In genomic region chr12:9214536-9214935, GRCh38 we compare ENCODE assay signal across 18 cellular contexts.
DNase-seq lines count a peak whose midpoint lies in the region; ATAC-seq and TF ChIP-seq lines count a peak whose summit lies in the region.
"Had no signal": no experiment of that assay in that cellular context is flagged by ENCODE, and none has a peak within 500 bp of the region (broad histone marks: within the 10 kb centered on the region; RNA-seq: fewer than 3 reads in every experiment).

No MANE protein-coding gene starts in this region.

- H3K9me3 ChIP-seq in RWPE2 (ENCODE audit: severe bottlenecking): no peaks in the 10 kb centered on the region
- no peaks in the 10 kb centered on the region for H3K9me3 ChIP-seq in effector memory CD4-positive, alpha-beta T cell (ENCODE audit: control insufficient read depth, low read length)

- H3K36me3 ChIP-seq in RWPE2 (ENCODE audit: low read depth): no peaks in the 10 kb centered on the region
- H3K36me3 ChIP-seq in effector memory CD4-positive, alpha-beta T cell (ENCODE audit: control insufficient read depth, insufficient read depth, low read length): no peaks in the 10 kb centered on the region

- H3K27me3 ChIP-seq in RWPE2 (ENCODE audit: insufficient read depth, poor library complexity, severe bottlenecking): no peaks in the 10 kb centered on the region
- H3K27me3 ChIP-seq in effector memory CD4-positive, alpha-beta T cell (replicated peaks; ENCODE audit: control insufficient read depth, insufficient read depth, low read length, poor library complexity, severe bottlenecking): no peaks in the 10 kb centered on the region

- no peaks in the 10 kb centered on the region for H3K4me1 ChIP-seq in RWPE2 (ENCODE audit: insufficient read depth, poor library complexity, severe bottlenecking)
- H3K4me1 ChIP-seq in effector memory CD4-positive, alpha-beta T cell (ENCODE audit: control insufficient read depth, insufficient read depth, low read length, poor library complexity, severe bottlenecking): no peaks in the 10 kb centered on the region

- H3K27ac ChIP-seq in RWPE2 (ENCODE audit: poor library complexity, severe bottlenecking): no peak overlapping the region
- H3K27ac ChIP-seq in effector memory CD4-positive, alpha-beta T cell (ENCODE audit: insufficient read depth, low read length, poor library complexity, severe bottlenecking): no peak overlapping the region

- no peak for TF ChIP-seq CTCF in RWPE2 (IDR thresholded peaks at IDR 0.05; ENCODE audit: poor library complexity, severe bottlenecking)
- TF ChIP-seq CTCF in epithelial cell of esophagus (IDR thresholded peaks at IDR 0.05; ENCODE audit: insufficient read depth, low read depth, low read length, missing control alignments): no peak

- DNase-seq in HPDE6-E6E7 (ENCODE audit: extremely low spot score): peak; percentile 4
- peak; percentile 14 for DNase-seq in HuH-7.5 (ENCODE audit: low spot score)
- no peak for DNase-seq in RWPE2 (ENCODE audit: low spot score)
- peak; percentile 69 for DNase-seq in epithelial cell of esophagus (ENCODE audit: low read depth)
- DNase-seq in effector memory CD4-positive, alpha-beta T cell: no peak
- no peak for DNase-seq in NCI-H1105 (lab: John Stamatoyannopoulos, UW)
- DNase-seq in NCI-H226: no peak
- DNase-seq: C1 segment of cervical spinal cord; Calu3; CD4-positive, alpha-beta memory T cell; COR-L47; DMS53; DMS79 treated with DMSO at 0.1 percent for 48 hours; GF-D8; H9 had no signal

- no peak overlapping the region for H3K4me3 ChIP-seq in RWPE2 (ENCODE audit: severe bottlenecking)
- H3K4me3 ChIP-seq in epithelial cell of esophagus (ENCODE audit: low read length): no peak overlapping the region
- no peak overlapping the region for H3K4me3 ChIP-seq in effector memory CD4-positive, alpha-beta T cell (ENCODE audit: insufficient read depth, low read depth, low read length, poor library complexity, severe bottlenecking)
- H3K4me3 ChIP-seq: GM23338 had no signal

- peak; percentile 46; the same call in 2 of the 3 replicates for ATAC-seq in RWPE2 (ENCODE audit: low read depth)
- no peak for ATAC-seq in HG03159 (IDR thresholded peaks at IDR 0.05; ENCODE audit: unreplicated experiment)
- ATAC-seq: GM23338, HCT116 had no signal

Comparison
In these comparisons a context has a peak if more than half of its experiments do, and no peak if none do; other contexts are left out.
1. DNase-seq: peak in HPDE6-E6E7 (single experiment), HuH-7.5 (single experiment) and epithelial cell of esophagus (single experiment); none in RWPE2 (single experiment), effector memory CD4-positive, alpha-beta T cell (0 of 3), NCI-H1105 (single experiment) and NCI-H226 (single experiment).